In genomic region chr5:34957857-34958690, GRCh38 we compare ENCODE assay signal across 8 cellular contexts. TPM values are rescaled to one million over a fixed set of nuclear protein-coding genes. Genes with fewer than 3 reads are reported as not detected.
DNase-seq lines count a peak whose midpoint lies in the region; ATAC-seq and TF ChIP-seq lines count a peak whose summit lies in the region.

No MANE protein-coding gene starts in this region.

- DNase-seq in AG04450 (ENCODE audit: low read depth, low spot score) = no peak
- no peak for DNase-seq in GM12864 (ENCODE audit: low read depth)
- DNase-seq in HT1080 (ENCODE audit: low read depth) = peak; percentile 36
- no peak for DNase-seq in T-helper 17 cell
- peak; percentile 4 for DNase-seq in glomerular endothelial cell (ENCODE audit: extremely low read depth, low read depth, low spot score)
- DNase-seq in thyroid gland = peak; percentile 27 to 35

- H3K4me1 ChIP-seq in thyroid gland = no peaks in the 10 kb centered on the region

- WGBS in thyroid gland, 2 donors = 48 to 49% methylated on average over 5 of the region's 5 CpGs

- CTCF ChIA-PET in AG04450 (lab: Charles Lee) = interaction anchor here (0.5 to 7.6 kb wide), 14 partner anchors 8 to 1132 kb away, joined by 3 to 76 read pairs (median 6); no protein-coding TSS in a partner anchor

- H3K27ac ChIP-seq in AG04450 (ENCODE audit: low read depth, low read length) = no peak overlapping the region
- no peak overlapping the region for H3K27ac ChIP-seq in thyroid gland

- no peaks in the 10 kb centered on the region for H3K27me3 Mint-ChIP-seq in T-helper 17 cell

- TF ChIP-seq CTCF in AG04450 (IDR thresholded peaks at IDR 0.05; ENCODE audit: low read depth, low read length) = peak; percentile 73
- TF ChIP-seq CTCF in GM12864 (IDR thresholded peaks at IDR 0.05; ENCODE audit: low read depth, low read length, missing control alignments) = peak; percentile 54
- peak in 3 of 6 experiments; percentile 38 to 60 (median 49) for TF ChIP-seq CTCF in thyroid gland (IDR thresholded peaks at IDR 0.05)

- intact Hi-C loops in thyroid gland (cut with DNase I) = no loop called here

- peaks cover 5% of the 10 kb centered on the region for H3K4me1 Mint-ChIP-seq in T-helper 17 cell

- H3K4me3 ChIP-seq in AG04450 (ENCODE audit: low read depth, low read length) (no peak overlapping the region), GM12864 (ENCODE audit: low read depth, low read length) (no peak overlapping the region), thyroid gland (replicated peaks in 1 of 3) (no peak overlapping the region)

- peaks cover 2% of the 10 kb centered on the region for H3K36me3 Mint-ChIP-seq in T-helper 17 cell (ENCODE audit: low read depth)

- no peaks in the 10 kb centered on the region for H3K27me3 ChIP-seq in AG04450 (ENCODE audit: control insufficient read depth, insufficient read depth, low read length)
- no peaks in the 10 kb centered on the region for H3K27me3 ChIP-seq in thyroid gland

- no peak for TF ChIP-seq POLR2A in thyroid gland (IDR thresholded peaks at IDR 0.05)

- H3K36me3 ChIP-seq in thyroid gland = peaks cover 8 to 12% of the 10 kb centered on the region in 2 donors

- POLR2A ChIA-PET in AG04450 (lab: Yijun Ruan, JAX) = no interaction called here

- no peak overlapping the region for H3K27ac Mint-ChIP-seq in T-helper 17 cell

- H3K4me3 Mint-ChIP-seq in T-helper 17 cell = no peak overlapping the region

- peak; percentile 68 for ATAC-seq in T-helper 17 cell
- ATAC-seq in GM18870 (IDR thresholded peaks at IDR 0.05; ENCODE audit: unreplicated experiment) = no peak
- no peak for ATAC-seq in GM21381 (IDR thresholded peaks at IDR 0.05; ENCODE audit: unreplicated experiment)

- no peaks in the 10 kb centered on the region for H3K9me3 ChIP-seq in AG04450 (ENCODE audit: control insufficient read depth, insufficient read depth, low read length)
- H3K9me3 ChIP-seq in T-helper 17 cell (ENCODE audit: control insufficient read depth, low read length, poor library complexity, severe bottlenecking) = no peaks in the 10 kb centered on the region
- no peaks in the 10 kb centered on the region for H3K9me3 ChIP-seq in thyroid gland

RNA-seq across cellular contexts. Expression of gene DNAJC21, which starts 28.7 kb away (rescaled TPM):
- polyA plus RNA-seq in AG04450 (2011; rRNA removed) = 23.9 and 40.7 TPM in 2 replicates
- polyA minus RNA-seq in AG04450 (2011; rRNA and poly(A)+ RNA removed) = 17.2 and 21.9 TPM in 2 replicates
- 23.5 and 25.8 TPM in 2 replicates for total RNA-seq in HT1080 (2014; rRNA removed; shearing (Covaris generic))
- 29.2 and 44.1 TPM in 2 replicates for polyA plus RNA-seq in HT1080 (2015; cell fraction: cytosol; rRNA removed)
- 19.7 and 24.0 TPM in 2 replicates for polyA plus RNA-seq in HT1080 (2015; cell fraction: nucleus; rRNA removed)
- total RNA-seq in T-helper 17 cell (10 to 100 TPM; 54.0 to 54.3 TPM), glomerular endothelial cell (30.9 and 31.2 TPM in 2 replicates), thyroid gland (10 to 100 TPM; 33.5 to 68.1 (median 48.4) TPM)

RNA-seq across cellular contexts. Expression of gene BRIX1, which starts 42.6 kb away (rescaled TPM):
- 34.3 and 49.2 TPM in 2 replicates for polyA plus RNA-seq in AG04450 (2011; rRNA removed)
- polyA minus RNA-seq in AG04450 (2011; rRNA and poly(A)+ RNA removed) = 12.9 and 24.5 TPM in 2 replicates
- 90.4 and 108 TPM in 2 replicates for total RNA-seq in HT1080 (2014; rRNA removed; shearing (Covaris generic))
- 72.1 and 87.4 TPM in 2 replicates for polyA plus RNA-seq in HT1080 (2015; cell fraction: cytosol; rRNA removed)
- polyA plus RNA-seq in HT1080 (2015; cell fraction: nucleus; rRNA removed) = 93.4 and 100 TPM in 2 replicates
- 10 to 100 TPM; 20.6 to 24.4 TPM for total RNA-seq in T-helper 17 cell
- 18.5 and 18.7 TPM in 2 replicates for total RNA-seq in glomerular endothelial cell
- 10 to 100 TPM; 16.2 to 24.5 (median 20.8) TPM for total RNA-seq in thyroid gland

RNA-seq across cellular contexts. Expression of gene RAD1, which starts 42.8 kb away (rescaled TPM):
- 34.5 and 40.9 TPM in 2 replicates for polyA plus RNA-seq in AG04450 (2011; rRNA removed)
- 23.9 and 26.5 TPM in 2 replicates for polyA minus RNA-seq in AG04450 (2011; rRNA and poly(A)+ RNA removed)
- total RNA-seq in HT1080 (2014; rRNA removed; shearing (Covaris generic)) = 79.0 and 113 TPM in 2 replicates
- polyA plus RNA-seq in HT1080 (2015; cell fraction: cytosol; rRNA removed) = 34.0 and 40.5 TPM in 2 replicates
- 35.4 and 36.6 TPM in 2 replicates for polyA plus RNA-seq in HT1080 (2015; cell fraction: nucleus; rRNA removed)
- total RNA-seq in T-helper 17 cell (10 to 100 TPM; 25.4 to 32.4 TPM), glomerular endothelial cell (8.8 and 19.4 TPM in 2 replicates), thyroid gland (10 to 100 TPM; 31.1 to 40.7 (median 37.5) TPM)

Comparison
In these comparisons a context has a peak if more than half of its experiments do, and no peak if none do; other contexts are left out.
1. DNase-seq: peak in HT1080 (single experiment), glomerular endothelial cell (single experiment) and thyroid gland (2 of 2); none in AG04450 (single experiment), GM12864 (single experiment) and T-helper 17 cell (0 of 3).